ENCODE assay signal across 35 cellular contexts in the genomic region with DNA sequence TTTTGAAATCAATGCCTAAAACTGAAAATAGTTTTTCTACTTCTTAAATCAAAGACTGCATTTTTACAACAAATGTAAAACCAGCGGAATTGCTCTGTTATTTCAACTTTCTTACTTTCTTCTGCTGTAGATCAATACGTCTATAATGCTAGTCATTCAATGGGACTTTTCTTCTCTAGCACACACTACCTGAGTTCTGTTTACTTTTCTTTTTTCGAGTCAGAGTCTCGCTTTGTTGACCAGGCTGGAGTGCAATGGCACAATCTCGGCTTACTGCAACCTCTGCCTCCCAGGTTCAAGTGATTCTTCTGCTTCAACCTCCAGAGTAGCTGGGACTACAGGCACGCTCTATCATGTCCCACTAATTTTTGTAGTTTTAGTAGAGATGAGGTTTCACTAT. TPM values are rescaled to one million over a fixed set of nuclear protein-coding genes. Genes with fewer than 3 reads are reported as not detected.
DNase-seq lines count a peak whose midpoint lies in the region; ATAC-seq, FAIRE-seq and TF ChIP-seq lines count a peak whose summit lies in the region.
"Had no signal": no experiment of that assay in that cellular context is flagged by ENCODE, and none has a peak within 500 bp of the region (broad histone marks: within the 10 kb centered on the region; RNA-seq: fewer than 3 reads in every experiment).

No MANE protein-coding gene starts in this region.

- H3K9me3 Mint-ChIP-seq in progenitor cell of endocrine pancreas (ENCODE audit: low read depth), result peaks cover 5% of the 10 kb centered on the region
- H3K9me3 Mint-ChIP-seq: CD4-positive, alpha-beta T cell; CD8-positive, alpha-beta memory T cell; CD8-positive, alpha-beta T cell had no signal

- intact Hi-C loops in HepG2 (cut with micrococcal nuclease; ENCODE audit: unreplicated experiment) (no loop called here), right lobe of liver (cut with DNase I) (no loop called here), upper lobe of right lung (cut with DNase I) (no loop called here), body of pancreas (cut with DNase I) (no loop called here)

- H3K4me1 ChIP-seq in HepG2 (ENCODE audit: insufficient read depth, low read length), result peaks cover 19% of the 10 kb centered on the region
- no peaks in the 10 kb centered on the region for H3K4me1 ChIP-seq in right lobe of liver
- no peaks in the 10 kb centered on the region for H3K4me1 ChIP-seq in upper lobe of right lung
- H3K4me1 ChIP-seq in body of pancreas, result no peaks in the 10 kb centered on the region
- H3K4me1 ChIP-seq: A549; BLaER1; BLaER1 treated with 17β-estradiol and CSF1 and Interleukin-3, amounts not matched to agents 10 nM and 100 nM; Caco-2 had no signal

- no peak overlapping the region for H3K4me2 ChIP-seq in HepG2 (ENCODE audit: low read depth, low read length)
- H3K4me2 ChIP-seq: A549; BLaER1; BLaER1 treated with 17β-estradiol and CSF1 and Interleukin-3, amounts not matched to agents 10 nM and 100 nM had no signal

- no TSS peak for BruUV-seq in HepG2 (replicated peaks; lab: Mats Ljungman, UMichigan)

- no peak for TF ChIP-seq POLR2A in HepG2 (IDR thresholded peaks at IDR 0.05; ENCODE audit: insufficient read depth in 1 of 2, low read depth in 2 of 2, low read length in 2 of 2)
- TF ChIP-seq POLR2A in right lobe of liver (IDR thresholded peaks at IDR 0.05), result no peak
- TF ChIP-seq POLR2A in body of pancreas (IDR thresholded peaks at IDR 0.05), result no peak

- no peak for TF ChIP-seq RAD21 in HepG2 (CRISPR knock-in tag; IDR thresholded peaks at IDR 0.05)

- H3K27me3 Mint-ChIP-seq in progenitor cell of endocrine pancreas, result peaks cover 3% of the 10 kb centered on the region

- H3K27ac Mint-ChIP-seq in progenitor cell of endocrine pancreas, result peak overlapping the region; percentile 39
- H3K27ac Mint-ChIP-seq: B cell; CD14-positive monocyte; CD4-positive, alpha-beta memory T cell; CD4-positive, alpha-beta T cell; CD4-positive, CD25-positive, alpha-beta regulatory T cell; CD8-positive, alpha-beta memory T cell; CD8-positive, alpha-beta T cell had no signal

- peaks cover 0 to 5% of the 10 kb centered on the region in 2 experiments; a peak in 3 of 5 replicates for H3K27me3 ChIP-seq in HepG2 (ENCODE audit: control insufficient read depth in 1 of 2, insufficient read depth in 2 of 2, low read length in 2 of 2)
- H3K27me3 ChIP-seq in right lobe of liver, result no peaks in the 10 kb centered on the region
- no peaks in the 10 kb centered on the region for H3K27me3 ChIP-seq in upper lobe of right lung
- no peaks in the 10 kb centered on the region for H3K27me3 ChIP-seq in body of pancreas
- H3K27me3 ChIP-seq: BE2C; BLaER1; BLaER1 treated with 17β-estradiol and CSF1 and Interleukin-3, amounts not matched to agents 10 nM and 100 nM had no signal

- WGBS in HepG2 (ENCODE audit: low lambda C conversion rate), result under 1% methylated on average over 6 of the region's 6 CpGs
- WGBS in right lobe of liver (ENCODE audit: insufficient coverage, low coverage, low lambda C conversion rate, missing lambda C conversion rate), result 50% methylated on average over 6 of the region's 6 CpGs
- WGBS in body of pancreas, 2 donors, result 60 to 64% methylated on average over 6 of the region's 6 CpGs

- ATAC-seq in HepG2 (peak; percentile 74), right lobe of liver (no peak), upper lobe of right lung (no peak), body of pancreas (no peak), GM21528 (IDR thresholded peaks at IDR 0.05; ENCODE audit: low FRiP score, unreplicated experiment) (no peak)
- ATAC-seq: A549; CD8-positive, alpha-beta T cell had no signal

- TF ChIP-seq CTCF in HepG2 (CRISPR knock-in tag; IDR thresholded peaks at IDR 0.05) (no peak), right lobe of liver (IDR thresholded peaks at IDR 0.05) (no peak), progenitor cell of endocrine pancreas (IDR thresholded peaks at IDR 0.05; ENCODE audit: unreplicated experiment) (no peak), upper lobe of right lung (IDR thresholded peaks at IDR 0.05) (no peak), body of pancreas (IDR thresholded peaks at IDR 0.05) (no peak)

- H3K9me3 ChIP-seq in HepG2 (ENCODE audit: low read length), result no peaks in the 10 kb centered on the region
- H3K9me3 ChIP-seq in right lobe of liver, result no peaks in the 10 kb centered on the region
- no peaks in the 10 kb centered on the region for H3K9me3 ChIP-seq in upper lobe of right lung
- H3K9me3 ChIP-seq in body of pancreas, result no peaks in the 10 kb centered on the region
- H3K9me3 ChIP-seq: A549; BE2C; BLaER1; BLaER1 treated with 17β-estradiol and CSF1 and Interleukin-3, amounts not matched to agents 10 nM and 100 nM had no signal

- in situ Hi-C loops in HepG2 (cut with HindIII; ENCODE audit: extremely low pct_ligation_motif_present, low pct_unique_long_range_greater_than_20kb), result no loop called here

- no peaks in the 10 kb centered on the region for H3K79me2 ChIP-seq in HepG2 (ENCODE audit: insufficient read depth, low read length)

- H3K36me3 Mint-ChIP-seq in progenitor cell of endocrine pancreas (ENCODE audit: insufficient read depth), result no peaks in the 10 kb centered on the region
- H3K36me3 Mint-ChIP-seq: CD14-positive monocyte; CD4-positive, alpha-beta memory T cell; CD8-positive, alpha-beta T cell had no signal

- no peak overlapping the region for H3K4me3 Mint-ChIP-seq in progenitor cell of endocrine pancreas (ENCODE audit: low read depth)
- H3K4me3 Mint-ChIP-seq: B cell; CD14-positive monocyte; CD4-positive, alpha-beta memory T cell; CD4-positive, alpha-beta T cell; CD4-positive, CD25-positive, alpha-beta regulatory T cell; CD8-positive, alpha-beta memory T cell; CD8-positive, alpha-beta T cell had no signal

- H3K36me3 ChIP-seq in HepG2 (replicated peaks in 1 of 2; ENCODE audit: control insufficient read depth in 1 of 2, insufficient read depth in 2 of 2, low read length in 2 of 2), result no peaks in the 10 kb centered on the region
- H3K36me3 ChIP-seq in right lobe of liver, result no peaks in the 10 kb centered on the region
- no peaks in the 10 kb centered on the region for H3K36me3 ChIP-seq in upper lobe of right lung
- no peaks in the 10 kb centered on the region for H3K36me3 ChIP-seq in body of pancreas (replicated peaks in 1 of 2; ENCODE audit: insufficient read depth in 1 of 2, low read depth in 2 of 2)
- H3K36me3 ChIP-seq: BE2C; BLaER1; BLaER1 treated with 17β-estradiol and CSF1 and Interleukin-3, amounts not matched to agents 10 nM and 100 nM had no signal

- H3K4me1 Mint-ChIP-seq in progenitor cell of endocrine pancreas (ENCODE audit: low read depth), result peaks cover 23% of the 10 kb centered on the region
- H3K4me1 Mint-ChIP-seq: B cell; CD14-positive monocyte; CD4-positive, alpha-beta memory T cell; CD4-positive, CD25-positive, alpha-beta regulatory T cell; CD8-positive, alpha-beta memory T cell had no signal

- TF ChIP-seq EP300 in HepG2 (IDR thresholded peaks at IDR 0.05; ENCODE audit: low read depth in 2 of 2, low read length in 2 of 2) (no peak), HepG2 (CRISPR knock-in tag; IDR thresholded peaks at IDR 0.05; ENCODE audit: borderline replicate concordance) (no peak)

- peak; percentile 60 for FAIRE-seq in HepG2 (lab: Jason Lieb, UNC)
- FAIRE-seq: A204.1, D721Med had no signal

- POLR2A ChIA-PET in HepG2 (lab: Yijun Ruan, JAX), result no interaction called here

- no peaks in the 10 kb centered on the region for H4K20me1 ChIP-seq in HepG2 (ENCODE audit: insufficient read depth, low read length)
- H4K20me1 ChIP-seq: BLaER1; BLaER1 treated with 17β-estradiol and CSF1 and Interleukin-3, amounts not matched to agents 10 nM and 100 nM had no signal

- no peak overlapping the region for H2AFZ ChIP-seq in HepG2 (ENCODE audit: low read length)

- H3K27ac ChIP-seq in HepG2 (ENCODE audit: extremely low read length, insufficient read depth, low read length) (no peak overlapping the region), right lobe of liver (no peak overlapping the region), upper lobe of right lung (no peak overlapping the region), body of pancreas (no peak overlapping the region)
- H3K27ac ChIP-seq: 22Rv1; A549; BLaER1; BLaER1 treated with 17β-estradiol and CSF1 and Interleukin-3, amounts not matched to agents 10 nM and 100 nM; C4-2B had no signal

- CTCF ChIA-PET in HepG2 (lab: Yijun Ruan, JAX; ENCODE audit: low intra/inter-chr PET ratio, low total read pairs), result no interaction called here

- peak; percentile 41 for DNase-seq in HepG2 (ENCODE audit: low spot score)
- no peak for DNase-seq in right lobe of liver
- no peak for DNase-seq in progenitor cell of endocrine pancreas (ENCODE audit: low spot score, unreplicated experiment)
- DNase-seq in upper lobe of right lung, result peak; percentile 2
- DNase-seq in body of pancreas, result no peak
- DNase-seq: 8988T; ACHN; AML-193; BE2C; C1 segment of cervical spinal cord; Caco-2; Calu3; CD4-positive, alpha-beta memory T cell; CD4-positive, alpha-beta T cell; CD4-positive, CD25-positive, alpha-beta regulatory T cell; CD8-positive, alpha-beta memory T cell; CD8-positive, alpha-beta T cell; COR-L47; DMS 273 treated with DMSO at 0.1 percent for 48 hours; DMS153; DMS53; DMS79; DMS79 treated with DMSO at 0.1 percent for 48 hours; DND-41; EL had no signal

- H3K9ac ChIP-seq in HepG2 (ENCODE audit: insufficient read depth, low read depth, low read length), result no peak overlapping the region
- H3K9ac ChIP-seq: BLaER1; BLaER1 treated with 17β-estradiol and CSF1 and Interleukin-3, amounts not matched to agents 10 nM and 100 nM had no signal

- H3K4me3 ChIP-seq in HepG2 (replicated peaks in 1 of 3; ENCODE audit: insufficient read depth in 1 of 3, low read depth in 2 of 3, low read length in 3 of 3), result no peak overlapping the region
- no peak overlapping the region for H3K4me3 ChIP-seq in right lobe of liver
- no peak overlapping the region for H3K4me3 ChIP-seq in upper lobe of right lung
- H3K4me3 ChIP-seq in body of pancreas, result no peak overlapping the region
- H3K4me3 ChIP-seq: A549; BLaER1; BLaER1 treated with 17β-estradiol and CSF1 and Interleukin-3, amounts not matched to agents 10 nM and 100 nM had no signal

RNA-seq across cellular contexts. Expression of gene KIF23, which starts 40.7 kb away (rescaled TPM):
- total RNA-seq in HepG2 (2016; rRNA removed; fragmentation: Illumina TruSeq; extraction: Trizol) (38.1 and 51.2 TPM in 2 replicates), right lobe of liver (1 to 10 TPM in 4 of 6 experiments, under 1 TPM in 2; 0.09 to 2.2 (median 1.2) TPM), progenitor cell of endocrine pancreas (26.5 and 28.4 TPM in 2 replicates), upper lobe of right lung (2.7 TPM), body of pancreas (1 to 10 TPM in 1 of 2 donors, under 1 TPM in 1; 0.99 to 2.9 TPM)
- 25.1 and 27.8 TPM in 2 replicates for total RNA-seq in HepG2 (2016; cell fraction: cytosol; rRNA removed; fragmentation: Illumina TruSeq; extraction: Trizol; ENCODE audit: low read depth)
- 36.6 and 47.8 TPM in 2 replicates for total RNA-seq in HepG2 (2016; cell fraction: insoluble cytoplasmic fraction; rRNA removed; fragmentation: Illumina TruSeq; extraction: Trizol)
- 11.1 and 11.6 TPM in 2 replicates for total RNA-seq in HepG2 (2016; cell fraction: membrane; rRNA removed; fragmentation: Illumina TruSeq; extraction: Trizol)
- total RNA-seq in HepG2 (2016; cell fraction: nucleus; rRNA removed; fragmentation: Illumina TruSeq; extraction: Trizol), result 35.8 and 39.8 TPM in 2 replicates
- polyA plus RNA-seq in HepG2 (2011; rRNA removed), result 8.4 and 11.3 TPM in 2 replicates
- 3.8 and 5.7 TPM in 2 replicates for polyA plus RNA-seq in HepG2 (2011; cell fraction: cytosol; rRNA removed)
- 18.6 and 25.3 TPM in 2 replicates for polyA plus RNA-seq in HepG2 (2011; cell fraction: nucleus; rRNA removed)
- 6.7 and 12.1 TPM in 2 replicates for polyA plus RNA-seq in HepG2 (2012)
- 1.1 and 1.3 TPM in 2 replicates for polyA plus RNA-seq in HepG2 (2016; cell fraction: cytosol; fragmentation: Illumina TruSeq; extraction: Trizol; ENCODE audit: low read depth)
- 41.4 and 46.9 TPM in 2 replicates for polyA plus RNA-seq in HepG2 (2016; cell fraction: insoluble cytoplasmic fraction; fragmentation: Illumina TruSeq; extraction: Trizol; ENCODE audit: low read depth)
- polyA plus RNA-seq in HepG2 (2016; cell fraction: membrane; fragmentation: Illumina TruSeq; extraction: Trizol; ENCODE audit: low read depth), result 2.8 and 3.7 TPM in 2 replicates
- 51.9 and 52.6 TPM in 2 replicates for polyA plus RNA-seq in HepG2 (2016; cell fraction: nucleus; fragmentation: Illumina TruSeq; extraction: Trizol; ENCODE audit: insufficient read depth, low read depth)
- polyA minus RNA-seq in HepG2 (2011; rRNA and poly(A)+ RNA removed; ENCODE audit: low replicate concordance), result 9.4 and 66.2 TPM in 2 replicates
- polyA minus RNA-seq in HepG2 (2011; cell fraction: cytosol; rRNA and poly(A)+ RNA removed), result 5.4 and 6.8 TPM in 2 replicates
- 19.5 and 25.9 TPM in 2 replicates for polyA minus RNA-seq in HepG2 (2011; cell fraction: nucleus; rRNA and poly(A)+ RNA removed)
- polyA plus RNA-seq: CD4-positive, alpha-beta memory T cell had no signal

Comparison
In these comparisons a context has a peak if more than half of its experiments do, and no peak if none do; other contexts are left out.
1. DNase-seq: peak in HepG2 (single experiment) and upper lobe of right lung (single experiment); none in right lobe of liver (0 of 3), progenitor cell of endocrine pancreas (single experiment) and body of pancreas (0 of 4).